Comparison of ENCODE assay signal across 13 cellular contexts in the genomic region with DNA sequence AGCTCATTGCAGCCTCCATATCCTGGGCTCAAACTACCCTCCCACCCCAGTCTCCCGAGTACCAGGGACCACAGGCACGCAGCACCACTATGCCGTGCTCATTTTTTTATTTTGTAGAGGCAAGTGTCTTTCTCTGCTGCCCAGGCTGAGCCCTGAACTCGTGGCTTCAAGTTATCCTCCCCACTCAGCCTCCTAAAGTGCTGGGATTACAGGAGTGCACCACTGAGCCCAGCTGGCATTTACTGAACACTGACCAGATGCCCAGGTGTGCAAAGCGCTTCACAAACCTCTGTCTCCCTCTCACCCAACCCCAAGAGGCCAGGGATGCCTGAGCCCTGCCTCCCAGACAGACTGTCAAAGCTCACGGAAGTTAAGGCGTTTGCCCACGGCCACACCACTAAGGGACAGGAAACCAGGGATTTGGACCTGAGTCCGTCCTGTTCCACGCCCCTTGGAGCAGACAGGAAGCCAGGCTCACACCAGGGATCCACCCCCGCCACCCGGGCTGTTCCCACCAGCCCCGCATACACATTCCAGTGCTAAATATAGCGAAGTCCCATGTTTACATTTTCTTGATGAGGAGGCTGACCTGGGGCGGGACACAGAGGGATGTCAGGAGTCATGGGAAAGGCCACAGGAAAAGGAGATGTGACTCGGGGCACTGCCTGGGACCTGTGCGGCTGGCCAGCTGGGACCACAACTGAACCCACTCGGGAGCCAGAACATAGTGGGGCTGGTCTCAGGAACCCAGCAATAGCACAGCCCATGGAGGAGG. TPM values are rescaled to one million over a fixed set of nuclear protein-coding genes. Genes with fewer than 3 reads are reported as not detected.
A peak's percentile ranks its signal among the peaks of the same experiment; 100 is the strongest.
DNase-seq lines count a peak whose midpoint lies in the region; ATAC-seq and TF ChIP-seq lines count a peak whose summit lies in the region.
"Had no signal": no experiment of that assay in that cellular context is flagged by ENCODE, and none has a peak within 500 bp of the region (broad histone marks: within the 10 kb centered on the region; RNA-seq: fewer than 3 reads in every experiment).

No MANE protein-coding gene starts in this region.

- POLR2A ChIA-PET in HEK293 (lab: Yijun Ruan, JAX) = no interaction called here

- intact Hi-C loops in body of pancreas (cut with DNase I) = loop anchor here (10.0 kb wide), 1 partner anchor 57 kb away; no protein-coding TSS in a partner anchor

- no peak overlapping the region for H3K27ac ChIP-seq in HEK293 (ENCODE audit: extremely low read depth, low read depth, low read length)
- H3K27ac ChIP-seq in body of pancreas = peak overlapping the region in 3 of 4 donors; percentile 34 to 53 (median 34)
- H3K27ac ChIP-seq in subcutaneous abdominal adipose tissue (ENCODE audit: low read depth, low read length) = no peak overlapping the region
- H3K27ac ChIP-seq: neutrophil, RWPE1 had no signal

- H3K36me3 ChIP-seq in HEK293 (ENCODE audit: control insufficient read depth in 2 of 2, insufficient read depth in 1 of 2, low read length in 2 of 2) (no peaks in the 10 kb centered on the region), body of pancreas (replicated peaks in 1 of 2; ENCODE audit: insufficient read depth in 1 of 2, low read depth in 2 of 2) (no peaks in the 10 kb centered on the region), subcutaneous abdominal adipose tissue (ENCODE audit: control insufficient read depth in 5 of 5, insufficient read depth in 5 of 5, low read length in 5 of 5) (no peaks in the 10 kb centered on the region)
- H3K36me3 ChIP-seq: uterus had no signal

- H3K27me3 ChIP-seq in body of pancreas (no peaks in the 10 kb centered on the region), subcutaneous abdominal adipose tissue (ENCODE audit: control insufficient read depth in 5 of 5, insufficient read depth in 4 of 5, low read length in 5 of 5) (peaks cover 4 to 9% (median 6%) of the 10 kb centered on the region in 5 donors)
- H3K27me3 ChIP-seq: neutrophil, uterus had no signal

- no peak for TF ChIP-seq POLR2A in body of pancreas (IDR thresholded peaks at IDR 0.05)

- TF ChIP-seq CTCF in HEK293 (tag by site-specific recombination; IDR thresholded peaks at IDR 0.05) = no peak
- no peak for TF ChIP-seq CTCF in body of pancreas (IDR thresholded peaks at IDR 0.05)

- H3K9me3 ChIP-seq in HEK293 (ENCODE audit: control insufficient read depth, insufficient read depth, low read depth, low read length) = no peaks in the 10 kb centered on the region
- no peaks in the 10 kb centered on the region for H3K9me3 ChIP-seq in body of pancreas
- no peaks in the 10 kb centered on the region for H3K9me3 ChIP-seq in subcutaneous abdominal adipose tissue (ENCODE audit: control insufficient read depth in 5 of 5, low read length in 5 of 5)
- H3K9me3 ChIP-seq: neutrophil, uterus had no signal

- 36 to 48% methylated on average over 17 to 18 of the region's 18 CpGs for WGBS in body of pancreas, 2 donors

- no peak overlapping the region for H3K9ac ChIP-seq in subcutaneous abdominal adipose tissue (ENCODE audit: low read length in 5 of 5)

- DNase-seq in body of pancreas (peak; percentile 47 to 81 (median 74)), iPS-NIHi11 (ENCODE audit: low spot score) (peak; percentile 35), NCI-H128 (lab: John Stamatoyannopoulos, UW; ENCODE audit: unreplicated experiment) (no peak)
- DNase-seq in activated T-cell treated with anti-CD3 and anti-CD28 coated beads, Interleukin-2, amount 50 U/mL, for 48 hours = no peak
- no peak for DNase-seq in activated effector memory CD4-positive, alpha-beta T cell treated with anti-CD3 and anti-CD28 coated beads, Interleukin-2, amount 50 U/mL, for 16 hours
- DNase-seq: activated CD4-positive, alpha-beta T cell treated with anti-CD3 and anti-CD28 coated beads, Interleukin-2, amount 50 U/mL, for 4 hours; NCI-H2107; uterus had no signal

- no peak overlapping the region for H3K4me3 ChIP-seq in HEK293 (ENCODE audit: low read depth, low read length)
- no peak overlapping the region for H3K4me3 ChIP-seq in body of pancreas
- H3K4me3 ChIP-seq in subcutaneous abdominal adipose tissue (ENCODE audit: low read depth in 1 of 5, low read length in 5 of 5) = peak overlapping the region in 3 of 5 donors; percentile 10 to 27 (median 13)
- H3K4me3 ChIP-seq: uterus had no signal

- no peaks in the 10 kb centered on the region for H3K4me1 ChIP-seq in HEK293 (ENCODE audit: control insufficient read depth, insufficient read depth, low read length)
- peaks cover 48% of the 10 kb centered on the region for H3K4me1 ChIP-seq in body of pancreas
- peaks cover 0 to 31% (median 7%) of the 10 kb centered on the region in 5 donors for H3K4me1 ChIP-seq in subcutaneous abdominal adipose tissue (ENCODE audit: control insufficient read depth in 5 of 5, insufficient read depth in 5 of 5, low read length in 5 of 5)

- CTCF ChIA-PET in HEK293 (lab: Yijun Ruan, JAX) = interaction anchor here (0.6 to 1.2 kb wide), 4 partner anchors 19 to 72 kb away, joined by 3 to 5 read pairs (median 4); partner anchors contain the start of gene TESC

- ATAC-seq in body of pancreas (peak; percentile 52), HG03442 (IDR thresholded peaks at IDR 0.05; ENCODE audit: unreplicated experiment) (no peak)

TF ChIP-seq in HEK293, 187 proteins besides CTCF, POLR2A, EP300 and RAD21:
- no peak for TF ChIP-seq ZNF639 (tag by site-specific recombination; IDR thresholded peaks at IDR 0.05)
- TF ChIP-seq WT1 (tag by site-specific recombination; IDR thresholded peaks at IDR 0.05) = no peak
- peak; percentile 39; the same call in 1 of the 2 replicates for TF ChIP-seq ZNF121 (tag by site-specific recombination; IDR thresholded peaks at IDR 0.05)
- peak; percentile 46; the same call in 1 of the 2 replicates for TF ChIP-seq EGR2 (tag by site-specific recombination; IDR thresholded peaks at IDR 0.05; ENCODE audit: low read depth)
- peak; percentile 58 for TF ChIP-seq ZNF341 (tag by site-specific recombination; IDR thresholded peaks at IDR 0.05; ENCODE audit: low read depth)
- TF ChIP-seq, protein P1, sequence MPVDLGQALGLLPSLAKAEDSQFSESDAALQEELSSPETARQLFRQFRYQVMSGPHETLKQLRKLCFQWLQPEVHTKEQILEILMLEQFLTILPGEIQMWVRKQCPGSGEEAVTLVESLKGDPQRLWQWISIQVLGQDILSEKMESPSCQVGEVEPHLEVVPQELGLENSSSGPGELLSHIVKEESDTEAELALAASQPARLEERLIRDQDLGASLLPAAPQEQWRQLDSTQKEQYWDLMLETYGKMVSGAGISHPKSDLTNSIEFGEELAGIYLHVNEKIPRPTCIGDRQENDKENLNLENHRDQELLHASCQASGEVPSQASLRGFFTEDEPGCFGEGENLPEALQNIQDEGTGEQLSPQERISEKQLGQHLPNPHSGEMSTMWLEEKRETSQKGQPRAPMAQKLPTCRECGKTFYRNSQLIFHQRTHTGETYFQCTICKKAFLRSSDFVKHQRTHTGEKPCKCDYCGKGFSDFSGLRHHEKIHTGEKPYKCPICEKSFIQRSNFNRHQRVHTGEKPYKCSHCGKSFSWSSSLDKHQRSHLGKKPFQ (tag by site-specific recombination; IDR thresholded peaks at IDR 0.05) = peak; percentile 76; the same call in 1 of the 2 replicates
- 0 out of 2 replicates have a peak, but pooled peaks have one; percentile 27 for TF ChIP-seq ZFHX2 (tag by site-specific recombination; conservative IDR thresholded peaks at IDR 0.05)
- TF ChIP-seq ZNF843 (tag by site-specific recombination; IDR thresholded peaks at IDR 0.05) = no peak

RNA-seq across cellular contexts. Expression of gene TESC, which starts 51.2 kb away (rescaled TPM):
- 100 to 1,000 TPM; 110 to 127 TPM for total RNA-seq in body of pancreas

Comparison
In these comparisons a context has a peak if more than half of its experiments do, and no peak if none do; other contexts are left out.
1. H3K27ac ChIP-seq: peak in body of pancreas (3 of 4); none in HEK293 (single experiment) and subcutaneous abdominal adipose tissue (single experiment).
2. H3K4me3 ChIP-seq: peak in subcutaneous abdominal adipose tissue (3 of 5); none in HEK293 (single experiment) and body of pancreas (0 of 2).
3. DNase-seq: peak in body of pancreas (4 of 4) and iPS-NIHi11 (single experiment); none in activated T-cell treated with anti-CD3 and anti-CD28 coated beads, Interleukin-2, amount 50 U/mL, for 48 hours (0 of 2), activated effector memory CD4-positive, alpha-beta T cell treated with anti-CD3 and anti-CD28 coated beads, Interleukin-2, amount 50 U/mL, for 16 hours (single experiment) and NCI-H128 (single experiment).